In the genomic region with DNA sequence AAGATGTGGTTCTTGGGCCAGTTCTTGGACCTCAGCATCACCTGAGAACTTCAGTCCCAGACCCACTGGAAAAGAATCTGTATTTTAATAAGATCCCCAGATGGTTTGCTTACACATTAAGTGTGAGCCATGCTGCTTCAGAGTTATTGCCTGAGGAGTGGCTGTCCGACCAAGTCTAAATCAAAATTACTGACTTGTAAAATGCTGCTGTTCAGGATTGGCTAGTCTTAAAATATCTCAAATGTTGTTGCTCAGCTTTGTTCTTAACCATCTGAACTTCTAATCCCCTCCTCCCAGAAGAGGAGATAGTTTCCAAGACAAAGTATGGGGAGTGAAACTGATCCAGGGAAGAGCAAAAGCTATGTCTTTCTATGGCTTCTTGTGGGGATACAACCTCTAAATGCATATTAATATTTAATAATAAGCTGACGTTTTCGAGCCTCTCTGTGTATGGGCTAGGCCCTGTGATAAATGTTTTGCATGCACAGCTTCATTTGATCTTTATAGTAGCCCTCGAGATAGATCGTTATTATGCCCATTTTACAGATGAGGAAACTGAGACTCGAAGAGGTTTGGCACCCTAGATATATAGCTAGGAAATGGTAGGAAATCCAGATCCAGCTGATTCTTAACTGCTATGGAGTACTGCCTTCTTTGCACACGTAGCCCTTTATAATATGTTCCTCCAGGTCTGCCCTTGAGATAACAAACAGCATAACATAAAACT, we compare ENCODE assay signal across 21 cellular contexts. TPM values are rescaled to one million over a fixed set of nuclear protein-coding genes. Genes with fewer than 3 reads are reported as not detected.
DNase-seq lines count a peak whose midpoint lies in the region; ATAC-seq, FAIRE-seq and TF ChIP-seq lines count a peak whose summit lies in the region.
"Had no signal": no experiment of that assay in that cellular context is flagged by ENCODE, and none has a peak within 500 bp of the region (broad histone marks: within the 10 kb centered on the region; RNA-seq: fewer than 3 reads in every experiment).

No MANE protein-coding gene starts in this region.

- H3K36me3 ChIP-seq in HepG2 (replicated peaks in 1 of 2; ENCODE audit: control insufficient read depth in 1 of 2, insufficient read depth in 2 of 2, low read length in 2 of 2) (peaks cover 51 to 87% of the 10 kb centered on the region in 2 experiments), right lobe of liver (peaks cover 2 to 62% (median 20%) of the 10 kb centered on the region in 4 donors), gastroesophageal sphincter (peaks cover 0 to 91% of the 10 kb centered on the region in 2 donors), rectal smooth muscle tissue (ENCODE audit: control insufficient read depth, insufficient read depth, low read length) (peaks cover 42% of the 10 kb centered on the region)
- H3K36me3 ChIP-seq: SJCRH30 had no signal

- TF ChIP-seq POLR2A in HepG2 (IDR thresholded peaks at IDR 0.05; ENCODE audit: insufficient read depth in 1 of 2, low read depth in 2 of 2, low read length in 2 of 2) (no peak), right lobe of liver (IDR thresholded peaks at IDR 0.05) (no peak), gastroesophageal sphincter (IDR thresholded peaks at IDR 0.05) (no peak)

- no peak for FAIRE-seq in HepG2 (lab: Jason Lieb, UNC)
- FAIRE-seq: A204.1, D721Med had no signal

- CTCF ChIA-PET in HepG2 (lab: Yijun Ruan, JAX; ENCODE audit: low intra/inter-chr PET ratio, low total read pairs) = no interaction called here

- TF ChIP-seq RAD21 in HepG2 (CRISPR knock-in tag; IDR thresholded peaks at IDR 0.05) = no peak

- POLR2A ChIA-PET in HepG2 (lab: Yijun Ruan, JAX) = no interaction called here

- H3K27ac ChIP-seq in HepG2 (ENCODE audit: extremely low read length, insufficient read depth, low read length) (no peak overlapping the region), right lobe of liver (no peak overlapping the region), gastroesophageal sphincter (peak overlapping the region in 3 of 4 donors; percentile 23 to 81 (median 25)), rectal smooth muscle tissue (ENCODE audit: low read depth, low read length) (peak overlapping the region; percentile 69)
- H3K27ac ChIP-seq: Peyer's patch, SJCRH30 had no signal

- TF ChIP-seq EP300 in HepG2 (IDR thresholded peaks at IDR 0.05; ENCODE audit: low read depth in 2 of 2, low read length in 2 of 2) = no peak
- no peak for TF ChIP-seq EP300 in HepG2 (CRISPR knock-in tag; IDR thresholded peaks at IDR 0.05; ENCODE audit: borderline replicate concordance)
- TF ChIP-seq EP300 in gastroesophageal sphincter (IDR thresholded peaks at IDR 0.05) = no peak

- DNase-seq in HepG2 (ENCODE audit: low spot score) (no peak), right lobe of liver (no peak), GM13977 (ENCODE audit: low spot score) (no peak), anterior cingulate cortex (lab: John Stamatoyannopoulos, UW) (no peak)
- DNase-seq: H9, HFFc6, MM.1S, NCI-H1048, NCI-H1436 treated with DMSO at 0.1 percent for 48 hours, NCI-H2029, NCI-H345, NCI-H82, Peyer's patch, SJCRH30 had no signal

- no peak overlapping the region for H2AFZ ChIP-seq in HepG2 (ENCODE audit: low read length)

- TF ChIP-seq CTCF in HepG2 (CRISPR knock-in tag; IDR thresholded peaks at IDR 0.05) (no peak), right lobe of liver (IDR thresholded peaks at IDR 0.05) (no peak), gastroesophageal sphincter (IDR thresholded peaks at IDR 0.05) (no peak), GM13977 (IDR thresholded peaks at IDR 0.05; ENCODE audit: extremely low read depth, insufficient read depth, missing control alignments) (no peak)

- no peaks in the 10 kb centered on the region for H3K79me2 ChIP-seq in HepG2 (ENCODE audit: insufficient read depth, low read length)

- H3K4me1 ChIP-seq in HepG2 (ENCODE audit: insufficient read depth, low read length) = peaks cover 27% of the 10 kb centered on the region
- H3K4me1 ChIP-seq in right lobe of liver = peaks cover 0 to 32% (median 10%) of the 10 kb centered on the region in 4 donors
- peaks cover 0 to 48% (median under 1%) of the 10 kb centered on the region in 3 donors for H3K4me1 ChIP-seq in gastroesophageal sphincter
- peaks cover 19% of the 10 kb centered on the region for H3K4me1 ChIP-seq in rectal smooth muscle tissue (ENCODE audit: control insufficient read depth, insufficient read depth, low read length)
- H3K4me1 ChIP-seq: Peyer's patch had no signal

- in situ Hi-C loops in HepG2 (cut with HindIII; ENCODE audit: extremely low pct_ligation_motif_present, low pct_unique_long_range_greater_than_20kb) (no loop called here), GM13977 (cut with MboI; ENCODE audit: low pct_unique_long_range_greater_than_20kb, low sequenced_read_pairs, unreplicated experiment) (loop anchor here (25.0 kb wide), 1 partner anchor 146 kb away; the partner anchor contains the start of gene FLNB)

- no peak overlapping the region for H3K4me2 ChIP-seq in HepG2 (ENCODE audit: low read depth, low read length)

- WGBS in HepG2 (ENCODE audit: low lambda C conversion rate) = 90% methylated on average over 7 of the region's 7 CpGs
- WGBS in right lobe of liver (ENCODE audit: insufficient coverage, low coverage, low lambda C conversion rate, missing lambda C conversion rate) = 85% methylated on average over 7 of the region's 7 CpGs
- WGBS in gastroesophageal sphincter (ENCODE audit: low coverage in 1 of 2), 2 donors = 87% methylated on average over 7 of the region's 7 CpGs

- H3K27me3 ChIP-seq in HepG2 (ENCODE audit: control insufficient read depth in 1 of 2, insufficient read depth in 2 of 2, low read length in 2 of 2) = no peaks in the 10 kb centered on the region
- no peaks in the 10 kb centered on the region for H3K27me3 ChIP-seq in right lobe of liver
- H3K27me3 ChIP-seq in gastroesophageal sphincter = no peaks in the 10 kb centered on the region
- no peaks in the 10 kb centered on the region for H3K27me3 ChIP-seq in rectal smooth muscle tissue (ENCODE audit: control insufficient read depth, insufficient read depth, low read length)
- H3K27me3 ChIP-seq: Peyer's patch, SJCRH30 had no signal

- BruUV-seq in HepG2 (replicated peaks; lab: Mats Ljungman, UMichigan) = no TSS peak

- no peaks in the 10 kb centered on the region for H4K20me1 ChIP-seq in HepG2 (ENCODE audit: insufficient read depth, low read length)

- no peak for ATAC-seq in HepG2
- ATAC-seq in right lobe of liver = no peak
- no peak for ATAC-seq in gastroesophageal sphincter
- ATAC-seq in GM21360 (IDR thresholded peaks at IDR 0.05; ENCODE audit: unreplicated experiment) = no peak

- no peak overlapping the region for H3K4me3 ChIP-seq in HepG2 (replicated peaks in 1 of 3; ENCODE audit: insufficient read depth in 1 of 3, low read depth in 2 of 3, low read length in 3 of 3)
- H3K4me3 ChIP-seq in right lobe of liver = no peak overlapping the region
- H3K4me3 ChIP-seq in gastroesophageal sphincter = no peak overlapping the region
- H3K4me3 ChIP-seq in rectal smooth muscle tissue (ENCODE audit: low read length) = no peak overlapping the region
- H3K4me3 ChIP-seq: Peyer's patch, SJCRH30 had no signal

- H3K9me3 ChIP-seq in HepG2 (ENCODE audit: low read length) (no peaks in the 10 kb centered on the region), right lobe of liver (no peaks in the 10 kb centered on the region), gastroesophageal sphincter (no peaks in the 10 kb centered on the region)
- H3K9me3 ChIP-seq: Peyer's patch, SJCRH30 had no signal

- intact Hi-C loops in HepG2 (cut with micrococcal nuclease; ENCODE audit: unreplicated experiment) (no loop called here), right lobe of liver (cut with DNase I) (no loop called here)

- no peak overlapping the region for H3K9ac ChIP-seq in HepG2 (ENCODE audit: insufficient read depth, low read depth, low read length)
- H3K9ac ChIP-seq in rectal smooth muscle tissue (ENCODE audit: low read length) = no peak overlapping the region

TF ChIP-seq in HepG2, 621 proteins besides CTCF, POLR2A, EP300 and RAD21:
- TF ChIP-seq ZNF629 (CRISPR knock-in tag; conservative IDR thresholded peaks at IDR 0.05) (peak; percentile 92), ZNF232 (CRISPR knock-in tag; IDR thresholded peaks at IDR 0.05; ENCODE audit: borderline replicate concordance) (no peak)
TF ChIP-seq in HepG2: peak in this region for 1.

RNA-seq across cellular contexts. Expression of gene DNASE1L3, which starts 52.2 kb away (rescaled TPM):
- 0.55 and 0.86 TPM in 2 replicates for total RNA-seq in HepG2 (2016; rRNA removed; fragmentation: Illumina TruSeq; extraction: Trizol)
- total RNA-seq in HepG2 (2016; cell fraction: cytosol; rRNA removed; fragmentation: Illumina TruSeq; extraction: Trizol; ENCODE audit: low read depth) = 0.30 TPM in 1 of 2 replicates, not detected in the other
- total RNA-seq in HepG2 (2016; cell fraction: insoluble cytoplasmic fraction; rRNA removed; fragmentation: Illumina TruSeq; extraction: Trizol) = 0.61 and 0.73 TPM in 2 replicates
- total RNA-seq in HepG2 (2016; cell fraction: membrane; rRNA removed; fragmentation: Illumina TruSeq; extraction: Trizol) = 0.53 and 1.1 TPM in 2 replicates
- total RNA-seq in HepG2 (2016; cell fraction: nucleus; rRNA removed; fragmentation: Illumina TruSeq; extraction: Trizol) = 0.22 TPM in 1 of 2 replicates, not detected in the other
- polyA plus RNA-seq in HepG2 (2011; rRNA removed) = 1.0 and 1.7 TPM in 2 replicates
- 1.0 and 1.3 TPM in 2 replicates for polyA plus RNA-seq in HepG2 (2011; cell fraction: cytosol; rRNA removed)
- 0.43 and 0.51 TPM in 2 replicates for polyA plus RNA-seq in HepG2 (2011; cell fraction: nucleus; rRNA removed)
- 0.33 and 2.5 TPM in 2 replicates for polyA plus RNA-seq in HepG2 (2012)
- 0.27 and 0.35 TPM in 2 replicates for polyA plus RNA-seq in HepG2 (2016; cell fraction: cytosol; fragmentation: Illumina TruSeq; extraction: Trizol; ENCODE audit: low read depth)
- polyA plus RNA-seq in HepG2 (2016; cell fraction: insoluble cytoplasmic fraction; fragmentation: Illumina TruSeq; extraction: Trizol; ENCODE audit: low read depth) = 0.44 and 0.59 TPM in 2 replicates
- 0.34 and 0.37 TPM in 2 replicates for polyA plus RNA-seq in HepG2 (2016; cell fraction: membrane; fragmentation: Illumina TruSeq; extraction: Trizol; ENCODE audit: low read depth)
- polyA plus RNA-seq in HepG2 (2016; cell fraction: nucleus; fragmentation: Illumina TruSeq; extraction: Trizol; ENCODE audit: insufficient read depth, low read depth) = 0.55 TPM in 1 of 2 replicates, not detected in the other
- polyA minus RNA-seq in HepG2 (2011; rRNA and poly(A)+ RNA removed; ENCODE audit: low replicate concordance) = 0.14 and 1.8 TPM in 2 replicates
- 0.88 TPM in 1 of 2 replicates, not detected in the other for polyA minus RNA-seq in HepG2 (2011; cell fraction: cytosol; rRNA and poly(A)+ RNA removed)
- polyA minus RNA-seq in HepG2 (2011; cell fraction: nucleus; rRNA and poly(A)+ RNA removed) = 0.77 and 0.87 TPM in 2 replicates
- 100 to 1,000 TPM in 1 of 6 experiments, 10 to 100 TPM in 5; 32.9 to 134 (median 61.0) TPM for total RNA-seq in right lobe of liver
- total RNA-seq in gastroesophageal sphincter = 1 to 10 TPM in 2 of 4 donors, under 1 TPM in 1, not detected in 1; 0.58 to 2.4 (median 1.3) TPM
- total RNA-seq: H9, HFFc6, LHCN-M2, SJCRH30 had no signal
- polyA plus RNA-seq: CD14-positive monocyte had no signal

Comparison
In these comparisons a context has a peak if more than half of its experiments do, and no peak if none do; other contexts are left out.
1. RNA of gene DNASE1L3, which starts 52.2 kb away (total RNA-seq): 32.9 to 134 TPM in right lobe of liver; 0.58 to 2.4 TPM in gastroesophageal sphincter and 0.22 to 1.1 TPM in HepG2; every median in the first group is over 4 times any median in the second.
2. H3K27ac ChIP-seq: peak in gastroesophageal sphincter (3 of 4) and rectal smooth muscle tissue (single experiment); none in HepG2 (single experiment) and right lobe of liver (0 of 3).